Comparison of ENCODE assay signal across 17 cellular contexts in genomic region chr5:126464016-126464415, GRCh38. TPM values are rescaled to one million over a fixed set of nuclear protein-coding genes. Genes with fewer than 3 reads are reported as not detected.
DNase-seq lines count a peak whose midpoint lies in the region; ATAC-seq and TF ChIP-seq lines count a peak whose summit lies in the region.
"Had no signal": no experiment of that assay in that cellular context is flagged by ENCODE, and none has a peak within 500 bp of the region (broad histone marks: within the 10 kb centered on the region; RNA-seq: fewer than 3 reads in every experiment).

No MANE protein-coding gene starts in this region.

- peaks cover 5% of the 10 kb centered on the region for H3K36me3 Mint-ChIP-seq in activated naive CD4-positive, alpha-beta T cell treated with anti-CD3 and anti-CD28 coated beads, Interleukin-2, amount 50 U/mL, for 24 hours
- peaks cover 17% of the 10 kb centered on the region for H3K36me3 Mint-ChIP-seq in chondrocyte (ENCODE audit: low read depth)

- TF ChIP-seq POLR2A in erythroblast (IDR thresholded peaks at IDR 0.05; ENCODE audit: low read length) = no peak

- no peak for TF ChIP-seq CTCF in chondrocyte (IDR thresholded peaks at IDR 0.05)

- peak; percentile 41 for ATAC-seq in HG03175 (IDR thresholded peaks at IDR 0.05; ENCODE audit: unreplicated experiment)

- no peaks in the 10 kb centered on the region for H3K9me3 Mint-ChIP-seq in activated naive CD4-positive, alpha-beta T cell treated with anti-CD3 and anti-CD28 coated beads, Interleukin-2, amount 50 U/mL, for 24 hours
- H3K9me3 Mint-ChIP-seq in chondrocyte (ENCODE audit: low read depth) = no peaks in the 10 kb centered on the region
- H3K9me3 Mint-ChIP-seq: CD8-positive, alpha-beta memory T cell; immature natural killer cell had no signal

- H3K27ac ChIP-seq in temporal lobe (ENCODE audit: low read depth, low read length) = peak overlapping the region; percentile 58
- H3K27ac ChIP-seq: coronary artery had no signal

- H3K27me3 Mint-ChIP-seq in activated naive CD4-positive, alpha-beta T cell treated with anti-CD3 and anti-CD28 coated beads, Interleukin-2, amount 50 U/mL, for 24 hours = no peaks in the 10 kb centered on the region
- no peaks in the 10 kb centered on the region for H3K27me3 Mint-ChIP-seq in chondrocyte (ENCODE audit: low read depth)
- H3K27me3 Mint-ChIP-seq: CD8-positive, alpha-beta memory T cell had no signal

- peaks cover 27% of the 10 kb centered on the region for H3K4me1 Mint-ChIP-seq in activated naive CD4-positive, alpha-beta T cell treated with anti-CD3 and anti-CD28 coated beads, Interleukin-2, amount 50 U/mL, for 24 hours
- H3K4me1 Mint-ChIP-seq in chondrocyte (ENCODE audit: low read depth) = peaks cover 32% of the 10 kb centered on the region

- H3K27ac Mint-ChIP-seq in activated naive CD4-positive, alpha-beta T cell treated with anti-CD3 and anti-CD28 coated beads, Interleukin-2, amount 50 U/mL, for 24 hours = peak overlapping the region; percentile 46
- H3K27ac Mint-ChIP-seq in chondrocyte (ENCODE audit: unreplicated experiment) = peak overlapping the region; percentile 49

- no peak overlapping the region for H3K4me3 Mint-ChIP-seq in activated naive CD4-positive, alpha-beta T cell treated with anti-CD3 and anti-CD28 coated beads, Interleukin-2, amount 50 U/mL, for 24 hours
- H3K4me3 Mint-ChIP-seq in chondrocyte (ENCODE audit: unreplicated experiment) = no peak overlapping the region
- H3K4me3 Mint-ChIP-seq: CD8-positive, alpha-beta memory T cell; immature natural killer cell had no signal

- no peak for DNase-seq in activated naive CD4-positive, alpha-beta T cell treated with anti-CD3 and anti-CD28 coated beads, Interleukin-2, amount 50 U/mL, for 16 hours
- DNase-seq in chondrocyte (ENCODE audit: low spot score) (no peak), superior temporal gyrus (ENCODE audit: extremely low spot score) (no peak), erythroblast (lab: John Stamatoyannopoulos, UW) (no peak)
- no peak for DNase-seq in stimulated activated CD4-positive, alpha-beta T cell treated with anti-CD3 and anti-CD28 coated beads, Interleukin-2, amount 100 ng/mL, for 48 hours
- DNase-seq: activated CD4-positive, alpha-beta T cell treated with anti-CD3 and anti-CD28 coated beads, Interleukin-2, amount 50 U/mL, for 4 hours; aorta; CD8-positive, alpha-beta memory T cell; HCEC 1CT; immature natural killer cell; mammary epithelial cell; NCI-H2081; NCI-H524 treated with DMSO at 0.1 percent for 48 hours had no signal

RNA-seq across cellular contexts. Expression of gene GRAMD2B, which starts 40.8 kb away (rescaled TPM):
- total RNA-seq in chondrocyte (56.5 to 72.4 TPM (median 61.5 TPM) in 3 replicates), temporal lobe (8.6 TPM)
